11 cellular contexts compared by ENCODE assay signal in the genomic region with DNA sequence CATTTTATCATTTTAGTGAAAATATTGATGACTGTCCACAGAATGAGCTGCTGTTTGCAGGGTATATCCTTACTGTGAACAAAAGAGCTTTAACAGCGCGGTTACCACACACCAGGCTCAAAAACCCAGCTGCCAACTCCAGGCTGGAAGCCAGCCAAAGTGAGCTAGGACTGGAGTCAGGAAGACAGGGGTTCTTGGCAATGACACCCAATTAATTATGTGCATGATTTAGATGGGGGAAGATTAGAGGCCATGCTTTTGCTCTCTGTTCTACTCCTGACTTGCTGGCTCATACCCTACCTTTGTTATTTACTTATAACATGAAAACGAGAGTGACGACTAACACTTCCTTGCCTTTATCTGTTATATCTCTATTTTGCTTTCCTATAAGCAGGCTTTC. TPM values are rescaled to one million over a fixed set of nuclear protein-coding genes. Genes with fewer than 3 reads are reported as not detected.
DNase-seq lines count a peak whose midpoint lies in the region; ATAC-seq and TF ChIP-seq lines count a peak whose summit lies in the region.
"Had no signal": no experiment of that assay in that cellular context is flagged by ENCODE, and none has a peak within 500 bp of the region (broad histone marks: within the 10 kb centered on the region; RNA-seq: fewer than 3 reads in every experiment).

No MANE protein-coding gene starts in this region.

- POLR2A ChIA-PET in Caco-2 (lab: Charles Lee), result no interaction called here

- no peaks in the 10 kb centered on the region for H3K27me3 Mint-ChIP-seq in activated T-cell treated with anti-CD3 and anti-CD28 coated beads, Interleukin-2, amount 50 U/mL, for 72 hours (ENCODE audit: low read depth)
- H3K27me3 Mint-ChIP-seq in Caco-2 (ENCODE audit: insufficient read depth, unreplicated experiment), result no peaks in the 10 kb centered on the region

- no peak overlapping the region for H3K27ac ChIP-seq in lower lobe of right lung

- H3K4me3 Mint-ChIP-seq in activated T-cell treated with anti-CD3 and anti-CD28 coated beads, Interleukin-2, amount 50 U/mL, for 72 hours, result peak overlapping the region; percentile 14 to 43
- H3K4me3 Mint-ChIP-seq in Caco-2 (ENCODE audit: unreplicated experiment), result no peak overlapping the region

- H3K27ac Mint-ChIP-seq in activated T-cell treated with anti-CD3 and anti-CD28 coated beads, Interleukin-2, amount 50 U/mL, for 72 hours, result no peak overlapping the region
- no peak overlapping the region for H3K27ac Mint-ChIP-seq in Caco-2 (ENCODE audit: unreplicated experiment)

- H3K27me3 ChIP-seq in Caco-2 (replicated peaks; ENCODE audit: control insufficient read depth, insufficient read depth, low read length), result no peaks in the 10 kb centered on the region
- no peaks in the 10 kb centered on the region for H3K27me3 ChIP-seq in lower lobe of right lung (ENCODE audit: low read depth)

- H3K9me3 Mint-ChIP-seq in activated T-cell treated with anti-CD3 and anti-CD28 coated beads, Interleukin-2, amount 50 U/mL, for 72 hours, result no peaks in the 10 kb centered on the region
- H3K9me3 Mint-ChIP-seq in Caco-2 (ENCODE audit: unreplicated experiment), result no peaks in the 10 kb centered on the region

- H3K36me3 ChIP-seq in Caco-2 (ENCODE audit: control insufficient read depth, insufficient read depth, low read length), result no peaks in the 10 kb centered on the region
- no peaks in the 10 kb centered on the region for H3K36me3 ChIP-seq in lower lobe of right lung

- BruUV-seq in Caco-2 (replicated peaks; lab: Mats Ljungman, UMichigan), result no TSS peak

- peaks cover 12% of the 10 kb centered on the region for H3K4me1 Mint-ChIP-seq in activated T-cell treated with anti-CD3 and anti-CD28 coated beads, Interleukin-2, amount 50 U/mL, for 72 hours (ENCODE audit: low read depth)
- no peaks in the 10 kb centered on the region for H3K4me1 Mint-ChIP-seq in Caco-2 (ENCODE audit: low read depth, unreplicated experiment)

- TF ChIP-seq CTCF in Caco-2 (IDR thresholded peaks at IDR 0.05; ENCODE audit: insufficient read depth in 1 of 2, low read depth in 1 of 2, low read length in 1 of 2, severe bottlenecking in 1 of 2, unreplicated experiment in 1 of 2) (no peak), lower lobe of right lung (IDR thresholded peaks at IDR 0.05) (no peak)

- no peaks in the 10 kb centered on the region for H3K36me3 Mint-ChIP-seq in activated T-cell treated with anti-CD3 and anti-CD28 coated beads, Interleukin-2, amount 50 U/mL, for 72 hours (ENCODE audit: insufficient read depth in 2 of 2)
- no peaks in the 10 kb centered on the region for H3K36me3 Mint-ChIP-seq in Caco-2 (ENCODE audit: insufficient read depth, unreplicated experiment)

- H3K4me1 ChIP-seq in Caco-2 (no peaks in the 10 kb centered on the region), lower lobe of right lung (no peaks in the 10 kb centered on the region)

- DNase-seq in activated T-cell treated with anti-CD3 and anti-CD28 coated beads, Interleukin-2, amount 50 U/mL, for 72 hours, result no peak
- no peak for DNase-seq in activated T-cell treated with anti-CD3 and anti-CD28 coated beads, Interleukin-2, amount 50 U/mL, for 48 hours
- peak; percentile 66 for DNase-seq in NCI-H748 treated with DMSO at 0.1 percent for 48 hours (lab: John Stamatoyannopoulos, UW)
- peak; percentile 58 for DNase-seq in superior temporal gyrus (ENCODE audit: extremely low spot score)
- DNase-seq in Caco-2, result no peak
- DNase-seq in lower lobe of right lung, result no peak
- no peak for DNase-seq in stimulated activated naive CD4-positive, alpha-beta T cell (lab: John Stamatoyannopoulos, UW)
- DNase-seq: activated T-cell treated with anti-CD3 and anti-CD28 coated beads, Interleukin-2, amount 50 U/mL, for 1 hour; KG1 had no signal

- H3K9me3 ChIP-seq in Caco-2 (no peaks in the 10 kb centered on the region), lower lobe of right lung (no peaks in the 10 kb centered on the region)
- H3K9me3 ChIP-seq: A549 had no signal

- no peak overlapping the region for H3K4me3 ChIP-seq in Caco-2 (ENCODE audit: low read depth, low read length)
- H3K4me3 ChIP-seq in lower lobe of right lung, result no peak overlapping the region
- H3K4me3 ChIP-seq: A549 had no signal

- CTCF ChIA-PET in Caco-2 (lab: Charles Lee), result no interaction called here

- intact Hi-C loops in Caco-2 (cut with micrococcal nuclease; ENCODE audit: unreplicated experiment), result no loop called here
- intact Hi-C loops in lower lobe of right lung (cut with DNase I), result no loop called here

- ATAC-seq in activated T-cell treated with anti-CD3 and anti-CD28 coated beads, Interleukin-2, amount 50 U/mL, for 72 hours (replicated peaks in 1 of 2), result peak in 1 of 2 donors; percentile 49
- ATAC-seq in esophagus mucosa (peak; percentile 65), lower lobe of right lung (no peak)
- ATAC-seq: A549 had no signal

RNA-seq across cellular contexts. Expression of a gene that starts 10.5 kb away (rescaled TPM):
- total RNA-seq in activated T-cell treated with anti-CD3 and anti-CD28 coated beads, Interleukin-2, amount 50 U/mL, for 72 hours, result 10 to 100 TPM; 39.1 to 46.0 TPM
- total RNA-seq in esophagus mucosa, result 32.6 TPM
- 23.5 and 25.8 TPM in 2 replicates for total RNA-seq in Caco-2 (2022)
- total RNA-seq in lower lobe of right lung, result 120 TPM

Comparison
In these comparisons a context has a peak if more than half of its experiments do, and no peak if none do; other contexts are left out.
1. DNase-seq: peak in NCI-H748 treated with DMSO at 0.1 percent for 48 hours (single experiment) and superior temporal gyrus (single experiment); none in activated T-cell treated with anti-CD3 and anti-CD28 coated beads, Interleukin-2, amount 50 U/mL, for 72 hours (0 of 2), activated T-cell treated with anti-CD3 and anti-CD28 coated beads, Interleukin-2, amount 50 U/mL, for 48 hours (0 of 2), Caco-2 (0 of 2), lower lobe of right lung (single experiment) and stimulated activated naive CD4-positive, alpha-beta T cell (0 of 6).